25 cellular contexts compared by ENCODE assay signal in the genomic region with DNA sequence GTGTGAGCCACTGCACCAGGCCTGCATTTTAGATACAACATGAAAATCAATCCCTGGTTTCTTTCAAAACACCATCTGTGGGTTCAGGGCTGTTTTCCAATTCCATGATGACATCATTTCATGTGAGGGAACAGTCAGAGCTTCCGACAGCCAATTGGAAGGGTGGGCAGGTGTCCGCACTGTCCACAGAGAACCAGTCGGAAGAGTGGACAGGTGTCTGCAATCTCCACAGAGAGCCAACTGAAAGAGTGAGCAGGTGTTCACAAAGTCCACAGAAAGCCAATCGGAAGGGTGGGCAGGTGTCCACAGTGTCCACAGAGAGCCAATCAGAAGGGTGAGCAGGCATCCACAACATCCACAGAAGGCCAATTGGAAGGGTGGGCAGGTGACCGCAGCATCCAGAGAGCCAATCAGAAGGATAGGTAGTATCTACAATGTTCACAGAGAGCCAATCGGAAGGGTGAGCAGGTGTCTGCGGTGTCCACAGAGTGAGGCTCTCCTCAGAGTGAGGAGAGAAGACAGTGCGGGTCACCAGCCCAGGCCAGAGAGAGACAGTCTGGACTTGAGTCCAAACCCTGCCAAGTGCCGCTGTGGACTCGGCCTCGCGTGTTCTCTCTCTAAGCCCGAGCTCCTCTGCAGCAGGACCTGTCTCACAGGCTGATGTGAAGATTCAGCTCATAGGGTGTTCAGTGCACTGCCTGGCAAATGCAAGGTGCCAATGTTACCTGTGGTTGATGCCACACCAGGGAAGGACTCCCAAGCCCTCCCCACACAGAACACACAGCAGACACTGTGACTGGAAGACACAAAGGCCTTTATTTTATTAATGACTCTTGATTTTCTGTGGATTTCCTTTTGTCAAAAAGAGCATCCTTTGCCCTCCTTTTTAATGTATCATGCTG. TPM values are rescaled to one million over a fixed set of nuclear protein-coding genes. Genes with fewer than 3 reads are reported as not detected.
DNase-seq lines count a peak whose midpoint lies in the region; ATAC-seq and TF ChIP-seq lines count a peak whose summit lies in the region.
"Had no signal": no experiment of that assay in that cellular context is flagged by ENCODE, and none has a peak within 500 bp of the region (broad histone marks: within the 10 kb centered on the region; RNA-seq: fewer than 3 reads in every experiment).

No MANE protein-coding gene starts in this region.

- H3K36me3 Mint-ChIP-seq in progenitor cell of endocrine pancreas (ENCODE audit: insufficient read depth), result no peaks in the 10 kb centered on the region
- H3K36me3 Mint-ChIP-seq in activated naive CD4-positive, alpha-beta T cell treated with anti-CD3 and anti-CD28 coated beads for 36 hours (ENCODE audit: low read depth), result no peaks in the 10 kb centered on the region

- peak overlapping the region; percentile 20 for H3K27ac Mint-ChIP-seq in progenitor cell of endocrine pancreas
- no peak overlapping the region for H3K27ac Mint-ChIP-seq in activated naive CD4-positive, alpha-beta T cell treated with anti-CD3 and anti-CD28 coated beads for 36 hours
- H3K27ac Mint-ChIP-seq: H9; T-helper 1 cell treated with Interleukin-12 subunit alpha and Interleukin-12 subunit beta and Interleukin-4 antibody, amounts not matched to agents 30 μg/mL and 1 μg/mL, for 36 hours had no signal

- no peaks in the 10 kb centered on the region for H3K9me3 Mint-ChIP-seq in progenitor cell of endocrine pancreas (ENCODE audit: low read depth)
- no peaks in the 10 kb centered on the region for H3K9me3 Mint-ChIP-seq in activated naive CD4-positive, alpha-beta T cell treated with anti-CD3 and anti-CD28 coated beads for 36 hours
- H3K9me3 Mint-ChIP-seq: H9; T-helper 1 cell treated with Interleukin-12 subunit alpha and Interleukin-12 subunit beta and Interleukin-4 antibody, amounts not matched to agents 30 μg/mL and 1 μg/mL, for 36 hours had no signal

- H3K4me1 Mint-ChIP-seq in progenitor cell of endocrine pancreas (ENCODE audit: low read depth), result peaks cover 24% of the 10 kb centered on the region
- no peaks in the 10 kb centered on the region for H3K4me1 Mint-ChIP-seq in activated naive CD4-positive, alpha-beta T cell treated with anti-CD3 and anti-CD28 coated beads for 36 hours (ENCODE audit: low read depth)

- intact Hi-C loops in activated naive CD4-positive, alpha-beta T cell treated with anti-CD3 and anti-CD28 coated beads for 36 hours (cut with micrococcal nuclease), result no loop called here

- H3K27me3 Mint-ChIP-seq in progenitor cell of endocrine pancreas, result peaks cover 19% of the 10 kb centered on the region
- no peaks in the 10 kb centered on the region for H3K27me3 Mint-ChIP-seq in activated naive CD4-positive, alpha-beta T cell treated with anti-CD3 and anti-CD28 coated beads for 36 hours (ENCODE audit: low read depth)

- CTCF ChIA-PET in activated naive CD4-positive, alpha-beta T cell treated with anti-CD3 and anti-CD28 coated beads for 36 hours (lab: Charles Lee), result no interaction called here

- TF ChIP-seq CTCF in progenitor cell of endocrine pancreas (IDR thresholded peaks at IDR 0.05; ENCODE audit: unreplicated experiment), result no peak

- DNase-seq in DMS153 (lab: John Stamatoyannopoulos, UW) (peak; percentile 9), DMS153 treated with DMSO at 0.1 percent for 48 hours (lab: John Stamatoyannopoulos, UW; ENCODE audit: unreplicated experiment) (no peak), NCI-H69 (lab: John Stamatoyannopoulos, UW) (peak; percentile 41), cerebellum (ENCODE audit: low spot score) (peak; percentile 83), progenitor cell of endocrine pancreas (ENCODE audit: low spot score, unreplicated experiment) (no peak), SKM-1 treated with dmso at 0.1 percent for 144 hours (lab: John Stamatoyannopoulos, UW; ENCODE audit: unreplicated experiment) (no peak)
- no peak for DNase-seq in activated naive CD4-positive, alpha-beta T cell treated with anti-CD3 and anti-CD28 coated beads for 36 hours
- DNase-seq: activated CD4-positive, alpha-beta T cell treated with anti-CD3 and anti-CD28 coated beads, Interleukin-2, amount 50 U/mL, for 1 hour; activated CD8-positive, alpha-beta memory T cell treated with anti-CD3 and anti-CD28 coated beads, Interleukin-2, amount 50 U/mL, for 4 hours; activated gamma-delta T cell; amniotic stem cell; BE2C; effector memory CD4-positive, alpha-beta T cell; esophagus squamous epithelium; GDM1; H9; NCI-H1436; NCI-H446 treated with DMSO at 0.1 percent for 48 hours; retina; SIG-M5; stimulated activated CD4-positive, alpha-beta T cell treated with anti-CD3 and anti-CD28 coated beads, Interleukin-15, amount 100 ng/mL, for 24 hours; stimulated activated naive CD4-positive, alpha-beta T cell; transverse colon had no signal

- H3K4me3 Mint-ChIP-seq in progenitor cell of endocrine pancreas (ENCODE audit: low read depth), result no peak overlapping the region
- no peak overlapping the region for H3K4me3 Mint-ChIP-seq in activated naive CD4-positive, alpha-beta T cell treated with anti-CD3 and anti-CD28 coated beads for 36 hours
- H3K4me3 Mint-ChIP-seq: H9; T-helper 1 cell treated with Interleukin-12 subunit alpha and Interleukin-12 subunit beta and Interleukin-4 antibody, amounts not matched to agents 30 μg/mL and 1 μg/mL, for 36 hours had no signal

- no peak for ATAC-seq in HG03469 (IDR thresholded peaks at IDR 0.05; ENCODE audit: unreplicated experiment)

RNA-seq across cellular contexts. Expression of a gene that starts 57.3 kb away (rescaled TPM):
- 10.6 TPM for total RNA-seq in cerebellum
- 75.3 and 79.1 TPM in 2 replicates for total RNA-seq in progenitor cell of endocrine pancreas
- total RNA-seq in activated naive CD4-positive, alpha-beta T cell treated with anti-CD3 and anti-CD28 coated beads for 36 hours, result 1 to 10 TPM; 3.2 to 3.5 TPM

Comparison
In these comparisons a context has a peak if more than half of its experiments do, and no peak if none do; other contexts are left out.
1. DNase-seq: peak in DMS153 (single experiment), NCI-H69 (single experiment) and cerebellum (single experiment); none in DMS153 treated with DMSO at 0.1 percent for 48 hours (single experiment), progenitor cell of endocrine pancreas (single experiment), SKM-1 treated with dmso at 0.1 percent for 144 hours (single experiment) and activated naive CD4-positive, alpha-beta T cell treated with anti-CD3 and anti-CD28 coated beads for 36 hours (single experiment).